Comparison of ENCODE assay signal across 1 cellular context in the genomic region with DNA sequence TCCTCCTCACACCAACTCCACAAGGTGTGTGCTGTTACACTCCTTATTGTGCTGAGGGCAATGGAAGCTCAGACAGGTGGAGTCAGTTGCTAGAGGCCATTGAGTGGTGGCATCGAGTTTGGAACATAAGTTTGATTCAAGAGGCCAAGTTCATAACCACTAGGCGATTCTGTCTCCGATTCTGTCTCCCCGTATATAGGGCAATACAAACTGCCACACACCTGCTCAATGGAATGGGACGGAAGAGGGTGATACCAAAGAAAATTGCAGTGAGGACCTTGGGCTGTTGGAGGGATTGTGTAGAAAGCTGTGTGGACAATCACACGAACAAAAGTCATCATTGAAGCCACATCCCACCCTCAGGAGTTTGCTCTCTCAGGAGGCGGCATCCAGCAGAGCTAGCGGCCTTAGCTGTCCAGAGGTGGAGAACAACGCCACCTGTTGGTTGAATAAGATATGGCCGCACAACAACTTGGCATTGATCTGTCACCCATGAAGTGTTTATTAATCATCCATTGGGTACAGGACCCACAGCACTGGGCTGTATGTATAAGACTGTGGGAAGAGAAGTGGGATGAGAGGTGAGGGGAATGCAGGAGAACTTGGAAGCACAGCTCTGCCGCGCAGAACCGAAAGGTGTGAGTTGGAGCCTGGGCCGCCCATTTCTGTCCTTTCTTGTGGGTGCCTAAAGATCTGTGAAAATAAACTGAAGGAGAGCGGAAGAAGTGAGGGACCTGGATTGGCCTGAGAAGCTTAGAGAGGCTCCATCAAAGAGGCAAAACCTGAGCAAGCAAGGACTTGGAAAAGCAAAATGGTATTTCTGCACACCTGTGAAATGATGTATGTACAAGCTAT.
TF ChIP-seq lines count a peak whose summit lies in the region.

No MANE protein-coding gene starts in this region.

TF ChIP-seq in H1, 55 proteins besides CTCF, POLR2A, EP300 and RAD21:
- TF ChIP-seq CREB1 (IDR thresholded peaks at IDR 0.05) (no peak), JUN (IDR thresholded peaks at IDR 0.05; ENCODE audit: low read depth, low read length) (no peak), CBX5 (IDR thresholded peaks at IDR 0.05; ENCODE audit: low read depth, low read length) (no peak), HDAC6 (IDR thresholded peaks at IDR 0.05; ENCODE audit: low read depth, low read length) (no peak), SP2 (IDR thresholded peaks at IDR 0.05; ENCODE audit: low read length) (no peak), SP1 (IDR thresholded peaks at IDR 0.05; ENCODE audit: low read depth, low read length) (no peak), KDM1A (IDR thresholded peaks at IDR 0.05; ENCODE audit: borderline replicate concordance, low read length) (no peak), CHD2 (IDR thresholded peaks at IDR 0.05; ENCODE audit: low read length) (no peak), BRCA1 (IDR thresholded peaks at IDR 0.05; ENCODE audit: low read depth, low read length) (no peak)
- TF ChIP-seq, protein P1, sequence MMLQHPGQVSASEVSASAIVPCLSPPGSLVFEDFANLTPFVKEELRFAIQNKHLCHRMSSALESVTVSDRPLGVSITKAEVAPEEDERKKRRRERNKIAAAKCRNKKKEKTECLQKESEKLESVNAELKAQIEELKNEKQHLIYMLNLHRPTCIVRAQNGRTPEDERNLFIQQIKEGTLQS (IDR thresholded peaks at IDR 0.05; ENCODE audit: insufficient read depth, low read depth, low read length) = no peak
